Comparison of ENCODE assay signal across 8 cellular contexts in the genomic region with DNA sequence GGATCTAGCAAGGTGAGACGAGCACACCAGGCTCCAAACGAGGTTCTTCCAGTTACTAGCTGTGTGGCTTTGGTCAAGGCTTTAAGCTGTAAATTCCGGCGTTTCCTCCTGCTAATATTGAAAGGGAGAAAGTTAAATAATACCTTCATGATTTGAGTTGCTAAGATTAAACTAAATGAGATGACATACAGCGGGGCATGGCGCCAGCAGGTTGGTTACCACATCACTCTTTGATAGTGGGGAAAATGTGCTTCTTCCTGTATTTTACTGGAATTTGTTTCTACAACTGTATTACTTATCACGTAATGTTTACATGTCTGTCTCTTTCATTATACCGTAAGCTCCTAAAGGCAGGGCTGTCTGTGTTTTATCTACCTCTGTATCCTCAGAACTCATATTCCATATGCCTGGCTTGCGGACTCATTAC. TPM values are rescaled to one million over a fixed set of nuclear protein-coding genes. Genes with fewer than 3 reads are reported as not detected.
A peak's percentile ranks its signal among the peaks of the same experiment; 100 is the strongest.
DNase-seq lines count a peak whose midpoint lies in the region; ATAC-seq and TF ChIP-seq lines count a peak whose summit lies in the region.

No MANE protein-coding gene starts in this region.

- H4K5ac ChIP-seq in IMR-90 (ENCODE audit: low read depth, low read length) = peak overlapping the region; percentile 53

- peak overlapping the region; percentile 44; the same call in 1 of the 2 replicates for H2BK20ac ChIP-seq in IMR-90 (ENCODE audit: low read depth, low read length)

- H4K20me1 ChIP-seq in IMR-90 (ENCODE audit: insufficient read depth, low read length) = no peaks in the 10 kb centered on the region

- DNase-seq in IMR-90 = peak; percentile 35
- peak; percentile 38 to 43 for DNase-seq in cardiac fibroblast (ENCODE audit: low read depth in 2 of 2)
- no peak for DNase-seq in lower lobe of right lung
- DNase-seq in uterus = peak in 1 of 2 donors; percentile 37
- no peak for DNase-seq in SKM-1 treated with dmso at 0.1 percent for 144 hours (lab: John Stamatoyannopoulos, UW; ENCODE audit: unreplicated experiment)

- intact Hi-C loops in IMR-90 (cut with micrococcal nuclease) (loop anchor here (2.0 kb wide), 1 partner anchor 107 kb away; no protein-coding TSS in a partner anchor), lower lobe of right lung (cut with DNase I) (no loop called here), uterus (cut with DNase I; ENCODE audit: low total_unique reads) (no loop called here)

- H2AK5ac ChIP-seq in IMR-90 (ENCODE audit: low read depth, low read length) = peak overlapping the region; percentile 79

- TF ChIP-seq POLR2A in IMR-90 (IDR thresholded peaks at IDR 0.05; ENCODE audit: low read depth, low read length) (no peak), uterus (IDR thresholded peaks at IDR 0.05) (no peak)

- peak overlapping the region; percentile 93 for H2AFZ ChIP-seq in IMR-90 (replicated peaks; ENCODE audit: low read length, poor library complexity)

- H3K4me1 ChIP-seq in IMR-90 (ENCODE audit: control insufficient read depth, insufficient read depth, low read length) (peaks cover 4% of the 10 kb centered on the region), lower lobe of right lung (peaks cover 16% of the 10 kb centered on the region), uterus (peaks cover 0 to 5% of the 10 kb centered on the region in 2 donors)

- peak overlapping the region; percentile 100 for H3K4ac ChIP-seq in IMR-90 (ENCODE audit: low read depth, low read length)

- H3K4me2 ChIP-seq in IMR-90 (ENCODE audit: low read depth, low read length) = peak overlapping the region; percentile 72

- peak overlapping the region; percentile 86 for H2BK5ac ChIP-seq in IMR-90 (ENCODE audit: low read depth, low read length, poor library complexity, severe bottlenecking)

- H3K9me3 ChIP-seq in IMR-90 (ENCODE audit: control insufficient read depth, insufficient read depth, low read length) (no peaks in the 10 kb centered on the region), lower lobe of right lung (no peaks in the 10 kb centered on the region), uterus (no peaks in the 10 kb centered on the region)

- H2BK120ac ChIP-seq in IMR-90 (ENCODE audit: low read depth, low read length) = peak overlapping the region; percentile 98; the same call in 1 of the 2 replicates

- H3K9me1 ChIP-seq in IMR-90 (ENCODE audit: insufficient read depth, low read length) = 0 out of 2 replicates have a peak, but pooled peaks cover 6% of the 10 kb centered on the region

- H3K4me3 ChIP-seq in IMR-90 (ENCODE audit: insufficient read depth, low read depth, low read length) (peak overlapping the region; percentile 60), cardiac fibroblast (replicated peaks in 1 of 2; ENCODE audit: low read depth in 2 of 2, low read length in 2 of 2) (peak overlapping the region; percentile 83 to 93), lower lobe of right lung (peak overlapping the region; percentile 85), uterus (peak overlapping the region; percentile 78 to 95)

- H3K79me1 ChIP-seq in IMR-90 (ENCODE audit: low read depth in 1 of 2, low read length in 2 of 2) = peaks cover 23 to 33% of the 10 kb centered on the region in 2 experiments

- H4K91ac ChIP-seq in IMR-90 (ENCODE audit: insufficient read depth, low read depth, low read length) = peak overlapping the region; percentile 99

- in situ Hi-C loops in IMR-90 (cut with MboI; ENCODE audit: low sequenced_read_pairs) = no loop called here

- POLR2A ChIA-PET in IMR-90 (lab: Charles Lee; ENCODE audit: unreplicated experiment) = interaction anchor here (0.6 kb wide), 1 partner anchor 115 kb away, joined by 3 read pairs; no protein-coding TSS in a partner anchor

- H4K8ac ChIP-seq in IMR-90 (ENCODE audit: low read depth in 2 of 2, low read length in 2 of 2) = peak overlapping the region; percentile 90 to 100

- no TSS peak for BruUV-seq in IMR-90 (replicated peaks; lab: Mats Ljungman, UMichigan)

- peak overlapping the region; percentile 50 for H2AK9ac ChIP-seq in IMR-90 (replicated peaks; ENCODE audit: low read depth, low read length, poor library complexity)

- ATAC-seq in IMR-90 (ENCODE audit: low read depth) (no peak; the same call in 1 of the 2 replicates), lower lobe of right lung (peak in 1 of 2 donors; percentile 31), GM21381 (IDR thresholded peaks at IDR 0.05; ENCODE audit: unreplicated experiment) (no peak), GM19455 (IDR thresholded peaks at IDR 0.05; ENCODE audit: unreplicated experiment) (no peak)

- TF ChIP-seq CTCF in C4-2B (conservative IDR thresholded peaks at IDR 0.05) = no peak
- TF ChIP-seq CTCF in IMR-90 (conservative IDR thresholded peaks at IDR 0.05; ENCODE audit: low read depth, low read length) = no peak
- TF ChIP-seq CTCF in cardiac fibroblast (IDR thresholded peaks at IDR 0.05; ENCODE audit: low read depth, low read length) = no peak
- TF ChIP-seq CTCF in lower lobe of right lung (IDR thresholded peaks at IDR 0.05) = no peak
- TF ChIP-seq CTCF in uterus (IDR thresholded peaks at IDR 0.05) = no peak

- CTCF ChIA-PET in IMR-90 (lab: Yijun Ruan, JAX) = interaction anchor here (0.6 to 1.8 kb wide), 6 partner anchors 11 to 839 kb away, joined by 3 to 8 read pairs (median 4); no protein-coding TSS in a partner anchor

- H3K36me3 ChIP-seq in IMR-90 (ENCODE audit: control insufficient read depth, insufficient read depth, low read length) = peaks cover 3% of the 10 kb centered on the region
- peaks cover 10% of the 10 kb centered on the region for H3K36me3 ChIP-seq in lower lobe of right lung
- H3K36me3 ChIP-seq in uterus = no peaks in the 10 kb centered on the region

- H3K27ac ChIP-seq in C4-2B (peak overlapping the region; percentile 87), IMR-90 (ENCODE audit: insufficient read depth, low read length) (peak overlapping the region; percentile 89), lower lobe of right lung (peak overlapping the region; percentile 93), uterus (peak overlapping the region; percentile 77 to 87)

- no peak for TF ChIP-seq RAD21 in IMR-90 (IDR thresholded peaks at IDR 0.05; ENCODE audit: low read length)

- peak overlapping the region; percentile 8; the same call in 1 of the 2 replicates for H3K18ac ChIP-seq in IMR-90 (ENCODE audit: low read depth, low read length)

- no CpG with 5 or more reads among the region's 9 CpGs for WGBS in IMR-90 (ENCODE audit: extremely low coverage in 2 of 2, insufficient read length in 1 of 2), 2 experiments

- H3K56ac ChIP-seq in IMR-90 (ENCODE audit: extremely low read depth, insufficient read depth, low read length) = peak overlapping the region; percentile 99

- H3K27me3 ChIP-seq in IMR-90 (ENCODE audit: control insufficient read depth, insufficient read depth, low read length) = no peaks in the 10 kb centered on the region
- peaks cover 3% of the 10 kb centered on the region for H3K27me3 ChIP-seq in lower lobe of right lung (ENCODE audit: low read depth)
- H3K27me3 ChIP-seq in uterus = no peaks in the 10 kb centered on the region

- peak overlapping the region; percentile 95 for H3K9ac ChIP-seq in IMR-90 (ENCODE audit: low read depth, low read length)

- H3K23ac ChIP-seq in IMR-90 (ENCODE audit: low read depth, low read length) = peak overlapping the region; percentile 96; the same call in 1 of the 2 replicates

- peak overlapping the region; percentile 100 for H3K14ac ChIP-seq in IMR-90 (replicated peaks; ENCODE audit: low read depth, low read length)

- dilution Hi-C loops in IMR-90 (cut with HindIII; ENCODE audit: low sequenced_read_pairs, unreplicated experiment) = no loop called here

- peak overlapping the region; percentile 98; the same call in 1 of the 3 replicates for H2BK15ac ChIP-seq in IMR-90 (ENCODE audit: low read depth, low read length)

TF ChIP-seq in IMR-90, 13 proteins besides CTCF, POLR2A, EP300 and RAD21 (continues in another document):
- TF ChIP-seq CEBPB (IDR thresholded peaks at IDR 0.05; ENCODE audit: low read depth, low read length) = peak; percentile 32; the same call in 1 of the 2 replicates
- TF ChIP-seq, protein P1, sequence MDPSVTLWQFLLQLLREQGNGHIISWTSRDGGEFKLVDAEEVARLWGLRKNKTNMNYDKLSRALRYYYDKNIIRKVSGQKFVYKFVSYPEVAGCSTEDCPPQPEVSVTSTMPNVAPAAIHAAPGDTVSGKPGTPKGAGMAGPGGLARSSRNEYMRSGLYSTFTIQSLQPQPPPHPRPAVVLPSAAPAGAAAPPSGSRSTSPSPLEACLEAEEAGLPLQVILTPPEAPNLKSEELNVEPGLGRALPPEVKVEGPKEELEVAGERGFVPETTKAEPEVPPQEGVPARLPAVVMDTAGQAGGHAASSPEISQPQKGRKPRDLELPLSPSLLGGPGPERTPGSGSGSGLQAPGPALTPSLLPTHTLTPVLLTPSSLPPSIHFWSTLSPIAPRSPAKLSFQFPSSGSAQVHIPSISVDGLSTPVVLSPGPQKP (IDR thresholded peaks at IDR 0.05; ENCODE audit: borderline replicate concordance, low read depth, low read length) = no peak
- TF ChIP-seq CHD1 (IDR thresholded peaks at IDR 0.05; ENCODE audit: low read depth, low read length) = no peak
- TF ChIP-seq MXI1 (IDR thresholded peaks at IDR 0.05; ENCODE audit: borderline replicate concordance, low read depth, low read length) = no peak
- TF ChIP-seq, protein P2, sequence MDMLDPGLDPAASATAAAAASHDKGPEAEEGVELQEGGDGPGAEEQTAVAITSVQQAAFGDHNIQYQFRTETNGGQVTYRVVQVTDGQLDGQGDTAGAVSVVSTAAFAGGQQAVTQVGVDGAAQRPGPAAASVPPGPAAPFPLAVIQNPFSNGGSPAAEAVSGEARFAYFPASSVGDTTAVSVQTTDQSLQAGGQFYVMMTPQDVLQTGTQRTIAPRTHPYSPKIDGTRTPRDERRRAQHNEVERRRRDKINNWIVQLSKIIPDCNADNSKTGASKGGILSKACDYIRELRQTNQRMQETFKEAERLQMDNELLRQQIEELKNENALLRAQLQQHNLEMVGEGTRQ (IDR thresholded peaks at IDR 0.05; ENCODE audit: low read depth, low read length) = no peak

RNA-seq across cellular contexts. Expression of a gene that starts 0.6 kb away (rescaled TPM):
- 50.5 and 58.4 TPM in 2 replicates for total RNA-seq in IMR-90 (2012; rRNA removed)
- 25.9 and 28.4 TPM in 2 replicates for polyA plus RNA-seq in IMR-90 (2012; rRNA removed)
- 14.4 and 17.5 TPM in 2 replicates for polyA plus RNA-seq in IMR-90 (2012; cell fraction: cytosol; rRNA removed)
- 2.7 and 7.9 TPM in 2 replicates for polyA plus RNA-seq in IMR-90 (2012; cell fraction: nucleus; rRNA removed; ENCODE audit: low replicate concordance)
- total RNA-seq in lower lobe of right lung = 14.4 TPM
- 10 to 100 TPM; 22.8 to 36.0 (median 27.5) TPM for total RNA-seq in uterus

RNA-seq across cellular contexts. Expression of a gene that starts 11.7 kb away (rescaled TPM):
- total RNA-seq in IMR-90 (2012; rRNA removed) (39.2 and 52.3 TPM in 2 replicates), lower lobe of right lung (54.7 TPM), uterus (10 to 100 TPM; 21.3 to 67.9 (median 42.6) TPM)
- 26.8 and 30.8 TPM in 2 replicates for polyA plus RNA-seq in IMR-90 (2012; rRNA removed)
- polyA plus RNA-seq in IMR-90 (2012; cell fraction: cytosol; rRNA removed) = 11.4 and 11.6 TPM in 2 replicates
- 11.0 and 26.3 TPM in 2 replicates for polyA plus RNA-seq in IMR-90 (2012; cell fraction: nucleus; rRNA removed; ENCODE audit: low replicate concordance)

RNA-seq across cellular contexts. Expression of a gene that starts 34.8 kb away (rescaled TPM):
- total RNA-seq in IMR-90 (2012; rRNA removed) (not detected in 2 replicates), lower lobe of right lung (2.4 TPM), uterus (10 to 100 TPM in 3 of 4 donors, 1 to 10 TPM in 1; 9.5 to 33.8 (median 12.2) TPM)
- 0.07 and 0.10 TPM in 2 replicates for polyA plus RNA-seq in IMR-90 (2012; rRNA removed)
- polyA plus RNA-seq in IMR-90 (2012; cell fraction: cytosol; rRNA removed) = 0.03 and 0.05 TPM in 2 replicates
- 0.10 and 0.36 TPM in 2 replicates for polyA plus RNA-seq in IMR-90 (2012; cell fraction: nucleus; rRNA removed; ENCODE audit: low replicate concordance)

Comparison
In these comparisons a context has a peak if more than half of its experiments do, and no peak if none do; other contexts are left out.
1. DNase-seq: peak in IMR-90 (single experiment) and cardiac fibroblast (2 of 2); none in lower lobe of right lung (single experiment) and SKM-1 treated with dmso at 0.1 percent for 144 hours (single experiment).
2. Peak in every context shown above with its lines, with median percentiles within 50 percentile points of each other: H3K27ac ChIP-seq and H3K4me3 ChIP-seq.